Comparison of ENCODE assay signal across 8 cellular contexts in genomic region chr10:97335188-97335619, GRCh38. TPM values are rescaled to one million over a fixed set of nuclear protein-coding genes. Genes with fewer than 3 reads are reported as not detected.
DNase-seq lines count a peak whose midpoint lies in the region; ATAC-seq and TF ChIP-seq lines count a peak whose summit lies in the region.

No MANE protein-coding gene starts in this region.

- peaks cover 7% of the 10 kb centered on the region for H3K36me3 Mint-ChIP-seq in activated naive CD4-positive, alpha-beta T cell treated with anti-CD3 and anti-CD28 coated beads, Interleukin-2, amount 50 U/mL, for 24 hours

- no peak overlapping the region for H2AK5ac ChIP-seq in mesenchymal stem cell (ENCODE audit: low read length, severe bottlenecking)

- H3K9me3 ChIP-seq in mesenchymal stem cell (ENCODE audit: control insufficient read depth, low read length): no peaks in the 10 kb centered on the region
- H3K9me3 ChIP-seq in uterus: no peaks in the 10 kb centered on the region

- no peaks in the 10 kb centered on the region for H3K27me3 Mint-ChIP-seq in activated naive CD4-positive, alpha-beta T cell treated with anti-CD3 and anti-CD28 coated beads, Interleukin-2, amount 50 U/mL, for 24 hours

- no peak for TF ChIP-seq CTCF in astrocyte of the spinal cord (IDR thresholded peaks at IDR 0.05; ENCODE audit: low read depth, low read length)
- no peak for TF ChIP-seq CTCF in uterus (IDR thresholded peaks at IDR 0.05)

- in situ Hi-C loops in astrocyte of the spinal cord (cut with HindIII; ENCODE audit: low sequenced_read_pairs): no loop called here

- ATAC-seq in HG02973 (IDR thresholded peaks at IDR 0.05; ENCODE audit: unreplicated experiment) (no peak), HG03457 (IDR thresholded peaks at IDR 0.05; ENCODE audit: unreplicated experiment) (no peak)

- DNase-seq in activated naive CD4-positive, alpha-beta T cell treated with anti-CD3 and anti-CD28 coated beads, Interleukin-2, amount 50 U/mL, for 16 hours: no peak
- DNase-seq in astrocyte of the spinal cord (ENCODE audit: low read depth, low spot score) (no peak), mesenchymal stem cell (no peak), uterus (no peak), iPS-NIHi7 (ENCODE audit: extremely low spot score) (no peak)

- peak overlapping the region; percentile 70 to 82 for H3K18ac ChIP-seq in mesenchymal stem cell (ENCODE audit: low read depth in 1 of 2, low read length in 2 of 2)

- intact Hi-C loops in uterus (cut with DNase I; ENCODE audit: low total_unique reads): no loop called here

- H3K27ac ChIP-seq in mesenchymal stem cell (ENCODE audit: low read length, poor library complexity, severe bottlenecking) (no peak overlapping the region), uterus (peak overlapping the region; percentile 86 to 91)

- no peak overlapping the region for H2AFZ ChIP-seq in mesenchymal stem cell (ENCODE audit: low read depth, low read length)

- peak overlapping the region in 1 of 2 experiments; percentile 22 for H3K4ac ChIP-seq in mesenchymal stem cell (ENCODE audit: low read depth in 1 of 2, low read length in 2 of 2)

- H3K14ac ChIP-seq in mesenchymal stem cell (ENCODE audit: low read length in 2 of 2): no peak overlapping the region

- peak overlapping the region; percentile 62 for H3K4me3 ChIP-seq in astrocyte of the spinal cord (ENCODE audit: low read depth, low read length)
- H3K4me3 ChIP-seq in mesenchymal stem cell (ENCODE audit: insufficient read depth in 1 of 2, low read depth in 1 of 2, low read length in 2 of 2): peak overlapping the region; percentile 84 to 93
- peak overlapping the region; percentile 57 to 93 for H3K4me3 ChIP-seq in uterus

- H3K27ac Mint-ChIP-seq in activated naive CD4-positive, alpha-beta T cell treated with anti-CD3 and anti-CD28 coated beads, Interleukin-2, amount 50 U/mL, for 24 hours: no peak overlapping the region

- H2BK120ac ChIP-seq in mesenchymal stem cell (ENCODE audit: low read depth, low read length): peak overlapping the region; percentile 99

- no peaks in the 10 kb centered on the region for H3K9me3 Mint-ChIP-seq in activated naive CD4-positive, alpha-beta T cell treated with anti-CD3 and anti-CD28 coated beads, Interleukin-2, amount 50 U/mL, for 24 hours

- no peak for TF ChIP-seq POLR2A in uterus (IDR thresholded peaks at IDR 0.05)

- H3K79me1 ChIP-seq in mesenchymal stem cell (replicated peaks; ENCODE audit: low read length, poor library complexity, severe bottlenecking): peaks cover 16% of the 10 kb centered on the region

- peaks cover 16% of the 10 kb centered on the region for H3K4me1 ChIP-seq in mesenchymal stem cell (ENCODE audit: control insufficient read depth, insufficient read depth, low read depth, low read length)
- peaks cover 0 to 14% of the 10 kb centered on the region in 2 donors for H3K4me1 ChIP-seq in uterus

- H3K27me3 ChIP-seq in mesenchymal stem cell (ENCODE audit: control insufficient read depth in 1 of 2, insufficient read depth in 1 of 2, low read length in 2 of 2) (peaks cover 0 to 19% of the 10 kb centered on the region in 2 experiments), uterus (no peaks in the 10 kb centered on the region)

- H3K4me1 Mint-ChIP-seq in activated naive CD4-positive, alpha-beta T cell treated with anti-CD3 and anti-CD28 coated beads, Interleukin-2, amount 50 U/mL, for 24 hours: peaks cover 46% of the 10 kb centered on the region

- H2BK12ac ChIP-seq in mesenchymal stem cell (ENCODE audit: low read length in 2 of 2): no peak overlapping the region

- H3K4me3 Mint-ChIP-seq in activated naive CD4-positive, alpha-beta T cell treated with anti-CD3 and anti-CD28 coated beads, Interleukin-2, amount 50 U/mL, for 24 hours: peak overlapping the region; percentile 49

- H3K9ac ChIP-seq in mesenchymal stem cell (ENCODE audit: low read length): peak overlapping the region; percentile 97

- H4K91ac ChIP-seq in mesenchymal stem cell (ENCODE audit: low read length): no peak overlapping the region

- H2BK15ac ChIP-seq in mesenchymal stem cell (ENCODE audit: low read depth, poor library complexity, severe bottlenecking): peak overlapping the region; percentile 80

- H3K36me3 ChIP-seq in mesenchymal stem cell (ENCODE audit: control insufficient read depth in 1 of 2, insufficient read depth in 2 of 2, low read depth in 1 of 2, low read length in 2 of 2) (no peaks in the 10 kb centered on the region), uterus (no peaks in the 10 kb centered on the region)

- no peak overlapping the region for H3K23ac ChIP-seq in mesenchymal stem cell (ENCODE audit: low read length in 2 of 2)

- no peak overlapping the region for H2BK5ac ChIP-seq in mesenchymal stem cell (ENCODE audit: low read depth, low read length, poor library complexity, severe bottlenecking)

- 30% methylated on average over 23 of the region's 25 CpGs for WGBS in mesenchymal stem cell

- peak overlapping the region; percentile 54 for H4K8ac ChIP-seq in mesenchymal stem cell (ENCODE audit: low read length)

- H3K4me2 ChIP-seq in mesenchymal stem cell (ENCODE audit: low read length, poor library complexity, severe bottlenecking): peak overlapping the region; percentile 84

RNA-seq across cellular contexts. Expression of gene FRAT2, which starts 0.7 kb away (rescaled TPM):
- 4.1 TPM for polyA plus RNA-seq in mesenchymal stem cell (2013, experiment 1 of 2)
- polyA plus RNA-seq in mesenchymal stem cell (2013, experiment 2 of 2): 4.2 TPM
- total RNA-seq in uterus: 10 to 100 TPM in 1 of 4 donors, 1 to 10 TPM in 3; 2.4 to 14.9 (median 4.8) TPM

RNA-seq across cellular contexts. Expression of gene FRAT1, which starts 16.1 kb away (rescaled TPM):
- polyA plus RNA-seq in mesenchymal stem cell (2013, experiment 1 of 2): 0.88 TPM
- polyA plus RNA-seq in mesenchymal stem cell (2013, experiment 2 of 2): 0.79 TPM
- 1 to 10 TPM; 1.8 to 6.9 (median 3.2) TPM for total RNA-seq in uterus

RNA-seq across cellular contexts. Expression of gene ARHGAP19, which starts 42.8 kb away (rescaled TPM):
- 6.8 TPM for polyA plus RNA-seq in mesenchymal stem cell (2013, experiment 1 of 2)
- 6.5 TPM for polyA plus RNA-seq in mesenchymal stem cell (2013, experiment 2 of 2)
- total RNA-seq in uterus: 10 to 100 TPM in 3 of 4 donors, 1 to 10 TPM in 1; 5.3 to 25.8 (median 14.0) TPM
